ENCODE assay signal across 1 cellular context in the genomic region with DNA sequence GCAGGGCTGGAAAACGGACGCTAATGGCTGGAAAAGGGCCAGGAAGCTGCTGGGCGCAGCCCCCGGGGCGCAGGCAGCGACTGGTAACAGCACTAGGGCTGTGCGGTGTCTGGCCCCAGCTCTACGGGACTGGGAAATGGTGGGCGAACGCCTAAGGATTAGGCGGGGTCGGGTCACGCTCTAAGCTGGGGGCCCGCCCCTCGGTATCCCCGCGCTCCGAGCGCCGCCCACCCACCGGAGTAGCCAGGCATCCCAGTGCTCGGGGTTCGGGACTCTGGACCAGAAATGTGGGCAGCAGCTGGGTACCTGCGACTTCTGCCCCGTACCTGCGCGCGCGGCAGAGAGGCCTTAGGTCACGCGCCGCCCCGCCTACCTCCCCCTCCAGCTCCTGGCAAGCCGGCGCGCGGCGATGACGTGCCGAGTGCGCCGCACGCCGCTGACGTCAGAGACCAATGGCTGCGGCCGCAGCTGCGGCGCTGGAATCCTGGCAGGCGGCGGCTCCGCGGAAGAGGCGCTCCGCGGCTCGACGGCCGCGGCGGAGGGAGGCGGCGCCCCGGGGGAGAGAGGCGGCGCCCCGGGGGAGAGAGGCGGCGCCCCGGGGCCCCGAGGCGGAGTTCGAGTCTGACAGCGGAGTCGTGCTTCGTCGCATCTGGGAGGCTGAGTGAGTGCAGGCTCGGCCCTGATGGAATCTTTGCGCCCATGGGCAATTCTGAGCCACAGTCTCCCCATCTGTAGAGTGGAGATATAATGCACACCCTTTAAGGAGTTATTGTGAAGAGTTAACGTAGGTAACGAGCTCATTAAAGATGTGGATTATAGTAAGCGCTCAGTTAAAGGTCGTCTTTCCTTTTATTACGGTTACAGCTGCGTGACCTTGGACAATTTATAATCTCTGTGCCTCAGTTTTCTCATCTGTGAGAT.
TF ChIP-seq lines count a peak whose summit lies in the region.

TSS of gene HPS4 (minus strand) at position 345 of the 921 bp plus-strand sequence. CDS start 2,021 bp downstream, outside the sequence.
A gene with protein sequence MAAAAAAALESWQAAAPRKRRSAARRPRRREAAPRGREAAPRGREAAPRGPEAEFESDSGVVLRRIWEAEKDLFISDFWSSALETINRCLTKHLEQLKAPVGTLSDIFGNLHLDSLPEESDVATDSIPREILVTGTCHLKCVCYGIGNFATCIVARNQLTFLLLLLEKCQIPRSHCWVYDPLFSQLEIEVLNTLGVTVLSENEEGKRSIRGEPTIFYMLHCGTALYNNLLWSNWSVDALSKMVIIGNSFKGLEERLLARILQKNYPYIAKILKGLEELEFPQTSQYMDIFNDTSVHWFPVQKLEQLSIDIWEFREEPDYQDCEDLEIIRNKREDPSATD (plus strand): TSS at position 439 of the 921 bp plus-strand sequence. CDS start 14 bp downstream, at position 453.

TF ChIP-seq in HepG2, 621 proteins besides CTCF, POLR2A, EP300 and RAD21 (continued from another document and continues in another):
- TF ChIP-seq DZIP1 (CRISPR knock-in tag; IDR thresholded peaks at IDR 0.05) (0 out of 2 replicates have a peak, but pooled peaks have one; percentile 61), ZNF746 (CRISPR knock-in tag; IDR thresholded peaks at IDR 0.05) (peak; percentile 73), BHLHE40 (IDR thresholded peaks at IDR 0.05; ENCODE audit: low read length) (peak; percentile 89), KDM3A (CRISPR knock-in tag; IDR thresholded peaks at IDR 0.05; ENCODE audit: low read depth) (peak; percentile 44; the same call in 1 of the 2 replicates), CENPX (CRISPR knock-in tag; IDR thresholded peaks at IDR 0.05) (no peak), PAWR (CRISPR knock-in tag; IDR thresholded peaks at IDR 0.05; ENCODE audit: borderline replicate concordance) (no peak), AHR (CRISPR knock-in tag; IDR thresholded peaks at IDR 0.05) (peak; percentile 97), ZBTB20 (CRISPR knock-in tag; IDR thresholded peaks at IDR 0.05; ENCODE audit: borderline replicate concordance, low read depth) (peak; percentile 49; the same call in 1 of the 2 replicates), ZNF501 (CRISPR knock-in tag; IDR thresholded peaks at IDR 0.05) (peak; percentile 92), FOXC1 (CRISPR knock-in tag; IDR thresholded peaks at IDR 0.05; ENCODE audit: borderline replicate concordance) (peak; percentile 89), MTA1 (CRISPR knock-in tag; IDR thresholded peaks at IDR 0.05; ENCODE audit: borderline replicate concordance) (peak; percentile 51; the same call in 1 of the 2 replicates), ASH2L (IDR thresholded peaks at IDR 0.05; ENCODE audit: insufficient read length, low read depth, low read length) (peak; percentile 98), ZNF569 (CRISPR knock-in tag; IDR thresholded peaks at IDR 0.05; ENCODE audit: borderline replicate concordance) (no peak), ZNF335 (CRISPR knock-in tag; IDR thresholded peaks at IDR 0.05) (0 out of 2 replicates have a peak, but pooled peaks have one; percentile 24), NONO (IDR thresholded peaks at IDR 0.05) (no peak), NONO (CRISPR knock-in tag; conservative IDR thresholded peaks at IDR 0.05) (peak; percentile 94), KDM4B (CRISPR knock-in tag; IDR thresholded peaks at IDR 0.05) (peak; percentile 79; the same call in 1 of the 2 replicates), BCL6 (CRISPR knock-in tag; IDR thresholded peaks at IDR 0.05) (peak; percentile 48; the same call in 1 of the 2 replicates), CHCHD3 (CRISPR knock-in tag; IDR thresholded peaks at IDR 0.05) (peak; percentile 88; the same call in 1 of the 2 replicates), MXI1 (IDR thresholded peaks at IDR 0.05; ENCODE audit: borderline replicate concordance, low read depth, low read length) (peak; percentile 93), RNF2 (conservative IDR thresholded peaks at IDR 0.05; ENCODE audit: low read depth) (no peak), ZNF839 (CRISPR knock-in tag; IDR thresholded peaks at IDR 0.05; ENCODE audit: borderline replicate concordance) (peak; percentile 85; the same call in 1 of the 2 replicates), JARID2 (CRISPR knock-in tag; IDR thresholded peaks at IDR 0.05; ENCODE audit: insufficient replicate concordance) (peak; percentile 80), KDM5A (IDR thresholded peaks at IDR 0.05; ENCODE audit: borderline replicate concordance, low read length) (peak; percentile 98), ZBTB8A (CRISPR knock-in tag; IDR thresholded peaks at IDR 0.05; ENCODE audit: borderline replicate concordance, low read depth) (no peak), PRPF4 (IDR thresholded peaks at IDR 0.05; ENCODE audit: low read depth, low read length, poor library complexity, severe bottlenecking) (no peak), SMYD3 (CRISPR knock-in tag; IDR thresholded peaks at IDR 0.05) (peak; percentile 44; the same call in 1 of the 2 replicates), NFATC3 (CRISPR knock-in tag; IDR thresholded peaks at IDR 0.05) (peak; percentile 75; the same call in 1 of the 2 replicates), HNF4A (CRISPR knock-in tag; IDR thresholded peaks at IDR 0.05) (peak; percentile 54), SATB2 (CRISPR knock-in tag; IDR thresholded peaks at IDR 0.05) (peak; percentile 64; the same call in 1 of the 2 replicates), ELF4 (CRISPR knock-in tag; IDR thresholded peaks at IDR 0.05; ENCODE audit: borderline replicate concordance) (no peak), KLF16 (CRISPR knock-in tag; IDR thresholded peaks at IDR 0.05) (peak in 1 of 2 experiments; percentile 92; a peak in 1 of 4 replicates), SPEN (CRISPR knock-in tag; IDR thresholded peaks at IDR 0.05; ENCODE audit: low read depth) (peak; percentile 96), U2AF2 (IDR thresholded peaks at IDR 0.05; ENCODE audit: low read depth, low read length) (no peak), AGO2 (optimal IDR thresholded peaks at IDR 0.05; ENCODE audit: low read depth, low read length) (peak; percentile 83), ZNF451 (CRISPR knock-in tag; IDR thresholded peaks at IDR 0.05) (no peak), ZNF564 (CRISPR knock-in tag; IDR thresholded peaks at IDR 0.05) (no peak), MED13 (CRISPR knock-in tag; IDR thresholded peaks at IDR 0.05) (peak; percentile 47; the same call in 1 of the 2 replicates), ZNF773 (CRISPR knock-in tag; IDR thresholded peaks at IDR 0.05; ENCODE audit: borderline replicate concordance) (peak; percentile 38; the same call in 1 of the 2 replicates), ZNF747 (CRISPR knock-in tag; IDR thresholded peaks at IDR 0.05; ENCODE audit: borderline replicate concordance) (no peak; the same call in 1 of the 2 replicates)
- TF ChIP-seq, protein P1, sequence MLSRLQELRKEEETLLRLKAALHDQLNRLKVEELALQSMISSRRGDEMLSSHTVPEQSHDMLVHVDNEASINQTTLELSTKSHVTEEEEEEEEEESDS (CRISPR knock-in tag; IDR thresholded peaks at IDR 0.05; ENCODE audit: borderline replicate concordance) = no peak
- TF ChIP-seq, protein P2, sequence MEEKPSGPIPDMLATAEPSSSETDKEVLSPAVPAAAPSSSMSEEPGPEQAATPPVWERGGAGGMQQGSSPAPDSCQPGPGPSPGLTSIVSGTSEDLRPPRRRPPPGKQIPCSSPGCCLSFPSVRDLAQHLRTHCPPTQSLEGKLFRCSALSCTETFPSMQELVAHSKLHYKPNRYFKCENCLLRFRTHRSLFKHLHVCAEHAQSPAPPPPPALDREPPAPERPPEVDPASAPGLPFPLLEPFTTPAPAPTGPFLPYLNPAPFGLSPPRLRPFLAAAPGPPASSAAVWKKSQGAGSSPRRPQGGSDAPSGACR (CRISPR knock-in tag; IDR thresholded peaks at IDR 0.05) = peak; percentile 89
- TF ChIP-seq, protein P3, sequence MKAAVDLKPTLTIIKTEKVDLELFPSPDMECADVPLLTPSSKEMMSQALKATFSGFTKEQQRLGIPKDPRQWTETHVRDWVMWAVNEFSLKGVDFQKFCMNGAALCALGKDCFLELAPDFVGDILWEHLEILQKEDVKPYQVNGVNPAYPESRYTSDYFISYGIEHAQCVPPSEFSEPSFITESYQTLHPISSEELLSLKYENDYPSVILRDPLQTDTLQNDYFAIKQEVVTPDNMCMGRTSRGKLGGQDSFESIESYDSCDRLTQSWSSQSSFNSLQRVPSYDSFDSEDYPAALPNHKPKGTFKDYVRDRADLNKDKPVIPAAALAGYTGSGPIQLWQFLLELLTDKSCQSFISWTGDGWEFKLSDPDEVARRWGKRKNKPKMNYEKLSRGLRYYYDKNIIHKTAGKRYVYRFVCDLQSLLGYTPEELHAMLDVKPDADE (CRISPR knock-in tag; IDR thresholded peaks at IDR 0.05) = no peak
- TF ChIP-seq, protein P4, sequence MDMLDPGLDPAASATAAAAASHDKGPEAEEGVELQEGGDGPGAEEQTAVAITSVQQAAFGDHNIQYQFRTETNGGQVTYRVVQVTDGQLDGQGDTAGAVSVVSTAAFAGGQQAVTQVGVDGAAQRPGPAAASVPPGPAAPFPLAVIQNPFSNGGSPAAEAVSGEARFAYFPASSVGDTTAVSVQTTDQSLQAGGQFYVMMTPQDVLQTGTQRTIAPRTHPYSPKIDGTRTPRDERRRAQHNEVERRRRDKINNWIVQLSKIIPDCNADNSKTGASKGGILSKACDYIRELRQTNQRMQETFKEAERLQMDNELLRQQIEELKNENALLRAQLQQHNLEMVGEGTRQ (IDR thresholded peaks at IDR 0.05; ENCODE audit: low read depth, low read length) = peak; percentile 61; the same call in 1 of the 2 replicates
- TF ChIP-seq, protein P4 (CRISPR knock-in tag; IDR thresholded peaks at IDR 0.05; ENCODE audit: borderline replicate concordance) = peak; percentile 75
- TF ChIP-seq, protein P5, sequence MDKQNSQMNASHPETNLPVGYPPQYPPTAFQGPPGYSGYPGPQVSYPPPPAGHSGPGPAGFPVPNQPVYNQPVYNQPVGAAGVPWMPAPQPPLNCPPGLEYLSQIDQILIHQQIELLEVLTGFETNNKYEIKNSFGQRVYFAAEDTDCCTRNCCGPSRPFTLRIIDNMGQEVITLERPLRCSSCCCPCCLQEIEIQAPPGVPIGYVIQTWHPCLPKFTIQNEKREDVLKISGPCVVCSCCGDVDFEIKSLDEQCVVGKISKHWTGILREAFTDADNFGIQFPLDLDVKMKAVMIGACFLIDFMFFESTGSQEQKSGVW (CRISPR knock-in tag; IDR thresholded peaks at IDR 0.05; ENCODE audit: borderline replicate concordance) = 0 out of 2 replicates have a peak, but pooled peaks have one; percentile 12
- TF ChIP-seq, protein P6, sequence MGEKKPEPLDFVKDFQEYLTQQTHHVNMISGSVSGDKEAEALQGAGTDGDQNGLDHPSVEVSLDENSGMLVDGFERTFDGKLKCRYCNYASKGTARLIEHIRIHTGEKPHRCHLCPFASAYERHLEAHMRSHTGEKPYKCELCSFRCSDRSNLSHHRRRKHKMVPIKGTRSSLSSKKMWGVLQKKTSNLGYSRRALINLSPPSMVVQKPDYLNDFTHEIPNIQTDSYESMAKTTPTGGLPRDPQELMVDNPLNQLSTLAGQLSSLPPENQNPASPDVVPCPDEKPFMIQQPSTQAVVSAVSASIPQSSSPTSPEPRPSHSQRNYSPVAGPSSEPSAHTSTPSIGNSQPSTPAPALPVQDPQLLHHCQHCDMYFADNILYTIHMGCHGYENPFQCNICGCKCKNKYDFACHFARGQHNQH (CRISPR knock-in tag; IDR thresholded peaks at IDR 0.05) = peak; percentile 87
- TF ChIP-seq, protein P7, sequence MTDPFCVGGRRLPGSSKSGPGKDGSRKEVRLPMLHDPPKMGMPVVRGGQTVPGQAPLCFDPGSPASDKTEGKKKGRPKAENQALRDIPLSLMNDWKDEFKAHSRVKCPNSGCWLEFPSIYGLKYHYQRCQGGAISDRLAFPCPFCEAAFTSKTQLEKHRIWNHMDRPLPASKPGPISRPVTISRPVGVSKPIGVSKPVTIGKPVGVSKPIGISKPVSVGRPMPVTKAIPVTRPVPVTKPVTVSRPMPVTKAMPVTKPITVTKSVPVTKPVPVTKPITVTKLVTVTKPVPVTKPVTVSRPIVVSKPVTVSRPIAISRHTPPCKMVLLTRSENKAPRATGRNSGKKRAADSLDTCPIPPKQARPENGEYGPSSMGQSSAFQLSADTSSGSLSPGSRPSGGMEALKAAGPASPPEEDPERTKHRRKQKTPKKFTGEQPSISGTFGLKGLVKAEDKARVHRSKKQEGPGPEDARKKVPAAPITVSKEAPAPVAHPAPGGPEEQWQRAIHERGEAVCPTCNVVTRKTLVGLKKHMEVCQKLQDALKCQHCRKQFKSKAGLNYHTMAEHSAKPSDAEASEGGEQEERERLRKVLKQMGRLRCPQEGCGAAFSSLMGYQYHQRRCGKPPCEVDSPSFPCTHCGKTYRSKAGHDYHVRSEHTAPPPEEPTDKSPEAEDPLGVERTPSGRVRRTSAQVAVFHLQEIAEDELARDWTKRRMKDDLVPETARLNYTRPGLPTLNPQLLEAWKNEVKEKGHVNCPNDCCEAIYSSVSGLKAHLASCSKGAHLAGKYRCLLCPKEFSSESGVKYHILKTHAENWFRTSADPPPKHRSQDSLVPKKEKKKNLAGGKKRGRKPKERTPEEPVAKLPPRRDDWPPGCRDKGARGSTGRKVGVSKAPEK (CRISPR knock-in tag; IDR thresholded peaks at IDR 0.05; ENCODE audit: borderline replicate concordance) = no peak
